ENCODE assay signal across 10 cellular contexts in the genomic region with DNA sequence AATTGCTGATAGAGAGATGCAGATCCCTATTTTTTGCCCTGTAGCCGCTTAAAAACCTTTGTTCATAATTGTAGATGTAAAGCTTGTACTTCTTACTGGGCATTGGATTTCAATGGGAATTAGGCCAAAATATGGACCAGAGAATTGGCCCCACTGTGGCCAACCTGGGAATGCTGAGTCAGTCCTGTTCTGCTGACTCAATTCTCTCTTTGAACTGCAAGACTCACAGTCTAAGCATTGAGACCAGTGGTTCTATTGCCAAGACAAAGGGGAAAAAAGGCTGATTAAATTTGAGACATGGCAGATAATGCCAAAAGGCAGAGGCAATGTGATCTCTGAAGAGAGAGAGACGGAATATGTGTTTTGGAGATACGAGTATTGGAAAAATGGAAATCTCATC.
DNase-seq lines count a peak whose midpoint lies in the region; ATAC-seq and TF ChIP-seq lines count a peak whose summit lies in the region.
"Had no signal": no experiment of that assay in that cellular context is flagged by ENCODE, and none has a peak within 500 bp of the region (broad histone marks: within the 10 kb centered on the region; RNA-seq: fewer than 3 reads in every experiment).

No MANE protein-coding gene starts in this region.

- H3K9me3 Mint-ChIP-seq in osteocyte (ENCODE audit: unreplicated experiment), result no peaks in the 10 kb centered on the region
- no peaks in the 10 kb centered on the region for H3K9me3 Mint-ChIP-seq in CD4-positive, alpha-beta T cell

- no peak for ATAC-seq in CD4-positive, alpha-beta T cell (ENCODE audit: poor library complexity)
- no peak for ATAC-seq in GM18505 (IDR thresholded peaks at IDR 0.05; ENCODE audit: unreplicated experiment)

- CTCF ChIA-PET in CD4-positive, alpha-beta T cell (lab: Charles Lee), result interaction anchor here (2.0 kb wide), 1 partner anchor 192 kb away, joined by 10 read pairs; no protein-coding TSS in a partner anchor

- H3K4me1 Mint-ChIP-seq in osteocyte (ENCODE audit: unreplicated experiment), result peaks cover 53% of the 10 kb centered on the region
- peaks cover 58% of the 10 kb centered on the region for H3K4me1 Mint-ChIP-seq in CD4-positive, alpha-beta T cell (ENCODE audit: low read depth)

- H3K27ac ChIP-seq in epithelial cell of prostate (peak overlapping the region; percentile 83), substantia nigra (ENCODE audit: low read depth, low read length, poor library complexity, severe bottlenecking) (no peak overlapping the region)
- H3K27ac ChIP-seq in CD4-positive, alpha-beta T cell (ENCODE audit: low read depth, low read length), result no peak overlapping the region

- H3K9me3 ChIP-seq in CD4-positive, alpha-beta T cell (ENCODE audit: control insufficient read depth, low read length), result no peaks in the 10 kb centered on the region

- no peaks in the 10 kb centered on the region for H3K27me3 Mint-ChIP-seq in osteocyte (ENCODE audit: unreplicated experiment)
- H3K27me3 Mint-ChIP-seq in CD4-positive, alpha-beta T cell, result no peaks in the 10 kb centered on the region

- DNase-seq in ACHN (peak; percentile 8), M059J (ENCODE audit: low read depth) (peak; percentile 80), epithelial cell of prostate (ENCODE audit: low read depth, low spot score) (no peak), osteocyte (ENCODE audit: extremely low spot score, unreplicated experiment) (no peak), NCI-H2029 treated with DMSO at 0.1 percent for 48 hours (lab: John Stamatoyannopoulos, UW) (no peak), substantia nigra (lab: John Stamatoyannopoulos, UW) (no peak)
- no peak for DNase-seq in CD4-positive, alpha-beta T cell
- DNase-seq: H7; stimulated activated CD8-positive, alpha-beta memory T cell treated with anti-CD3 and anti-CD28 coated beads, Interleukin-4, amount 100 ng/mL, for 48 hours had no signal

- no peak for TF ChIP-seq CTCF in osteocyte (IDR thresholded peaks at IDR 0.05)
- TF ChIP-seq CTCF in CD4-positive, alpha-beta T cell (IDR thresholded peaks at IDR 0.05), result no peak

- H3K27me3 ChIP-seq in CD4-positive, alpha-beta T cell (ENCODE audit: control insufficient read depth, insufficient read depth, low read length), result no peaks in the 10 kb centered on the region

- no peak for TF ChIP-seq POLR2A in GM18505 (IDR thresholded peaks at IDR 0.05; ENCODE audit: borderline replicate concordance, extremely low read depth, insufficient read depth, insufficient read length)

- in situ Hi-C loops in ACHN (cut with HindIII; ENCODE audit: low pct_ligation_motif_present, low pct_unique_long_range_greater_than_20kb, low sequenced_read_pairs), result no loop called here

- intact Hi-C loops in CD4-positive, alpha-beta T cell (cut with DNase I, micrococcal nuclease), result no loop called here

- H3K4me3 Mint-ChIP-seq in osteocyte (ENCODE audit: unreplicated experiment), result no peak overlapping the region
- no peak overlapping the region for H3K4me3 Mint-ChIP-seq in CD4-positive, alpha-beta T cell

- H3K36me3 Mint-ChIP-seq in osteocyte (ENCODE audit: unreplicated experiment), result no peaks in the 10 kb centered on the region
- H3K36me3 Mint-ChIP-seq in CD4-positive, alpha-beta T cell (ENCODE audit: low read depth), result no peaks in the 10 kb centered on the region

- POLR2A ChIA-PET in CD4-positive, alpha-beta T cell (lab: Charles Lee), result interaction anchor here (1.0 to 7.0 kb wide), 2 partner anchors 13 to 15 kb away, joined by 4 to 53 read pairs; no protein-coding TSS in a partner anchor

- peak overlapping the region; percentile 96 for H3K27ac Mint-ChIP-seq in osteocyte (ENCODE audit: unreplicated experiment)
- H3K27ac Mint-ChIP-seq in CD4-positive, alpha-beta T cell, result no peak overlapping the region

Comparison
In these comparisons a context has a peak if more than half of its experiments do, and no peak if none do; other contexts are left out.
1. DNase-seq: peak in ACHN (single experiment) and M059J (single experiment); none in epithelial cell of prostate (single experiment), osteocyte (single experiment), NCI-H2029 treated with DMSO at 0.1 percent for 48 hours (single experiment), CD4-positive, alpha-beta T cell (0 of 10) and substantia nigra (0 of 49).